16 cellular contexts compared by ENCODE assay signal in the genomic region with DNA sequence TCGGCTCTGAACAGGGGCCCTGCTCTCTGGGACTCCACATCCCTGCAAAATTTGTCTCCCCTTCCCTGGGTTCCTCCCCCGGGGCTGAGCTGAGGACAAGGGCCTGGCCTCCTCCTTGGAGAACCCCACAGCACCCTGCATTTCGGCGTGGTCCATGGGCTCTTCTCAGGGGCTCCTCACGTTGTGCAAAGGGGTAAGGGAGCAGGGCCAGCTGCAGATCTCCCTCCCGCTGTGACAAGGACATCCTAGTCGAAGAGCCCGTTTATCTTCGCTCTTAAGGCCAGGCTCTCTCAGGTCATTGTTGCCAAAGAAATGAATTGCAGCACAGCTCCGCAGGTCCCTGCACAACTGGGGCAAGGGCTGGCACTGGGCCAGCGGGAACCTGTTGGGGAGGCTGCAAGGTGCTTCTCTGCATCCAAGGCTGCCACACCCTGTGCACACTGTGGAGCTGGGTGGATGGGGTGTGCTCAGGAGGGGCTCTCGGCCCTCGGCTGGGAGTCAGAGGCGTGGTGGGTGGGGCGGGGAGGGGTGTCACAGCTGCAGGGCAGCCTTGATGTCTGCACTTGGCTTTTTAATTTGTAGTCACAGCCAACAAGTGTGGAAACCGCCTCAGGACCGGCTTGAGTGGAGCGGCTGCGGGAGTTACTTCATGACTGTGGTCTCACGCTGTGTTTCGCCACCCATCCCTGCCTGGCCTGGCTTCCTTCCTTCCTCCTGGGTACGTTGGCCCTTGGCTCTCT. TPM values are rescaled to one million over a fixed set of nuclear protein-coding genes. Genes with fewer than 3 reads are reported as not detected.
A peak's percentile ranks its signal among the peaks of the same experiment; 100 is the strongest.
DNase-seq lines count a peak whose midpoint lies in the region; ATAC-seq and TF ChIP-seq lines count a peak whose summit lies in the region.
"Had no signal": no experiment of that assay in that cellular context is flagged by ENCODE, and none has a peak within 500 bp of the region (broad histone marks: within the 10 kb centered on the region; RNA-seq: fewer than 3 reads in every experiment).

No MANE protein-coding gene starts in this region.

- peak; percentile 83 for DNase-seq in Right ventricle myocardium inferior (ENCODE audit: missing footprints)
- DNase-seq in Right ventricle myocardium superior: no peak
- DNase-seq in NCI-H2227 treated with DMSO at 0.1 percent for 48 hours (lab: John Stamatoyannopoulos, UW): peak; percentile 7
- DNase-seq in type B pancreatic cell (ENCODE audit: extremely low spot score, unreplicated experiment): no peak
- no peak for DNase-seq in cerebellar nuclear complex (lab: John Stamatoyannopoulos, UW)
- DNase-seq: caudate nucleus; MM.1S; stimulated activated CD4-positive, alpha-beta T cell treated with anti-CD3 and anti-CD28 coated beads, Interleukin-2, amount 100 ng/mL, for 48 hours; stimulated activated naive CD4-positive, alpha-beta T cell; T-helper 9 cell had no signal

- H3K36me3 ChIP-seq in esophagus (ENCODE audit: control insufficient read depth in 2 of 2, insufficient read depth in 2 of 2, low read length in 1 of 2): no peaks in the 10 kb centered on the region

- H3K4me3 ChIP-seq in esophagus (ENCODE audit: low read depth in 1 of 2, low read length in 2 of 2): peak overlapping the region; percentile 28 to 35

- peak overlapping the region; percentile 71 for H3K27ac Mint-ChIP-seq in type B pancreatic cell
- H3K27ac Mint-ChIP-seq: activated naive CD4-positive, alpha-beta T cell treated with anti-CD3 and anti-CD28 coated beads, Interleukin-2, amount 50 U/mL, for 24 hours; mesothelial cell of epicardium had no signal

- no peaks in the 10 kb centered on the region for H3K9me3 ChIP-seq in esophagus (ENCODE audit: control insufficient read depth in 2 of 2, insufficient read depth in 1 of 2, low read depth in 1 of 2, low read length in 1 of 2)

- peak overlapping the region; percentile 52 for H3K4me3 Mint-ChIP-seq in type B pancreatic cell
- H3K4me3 Mint-ChIP-seq: activated naive CD4-positive, alpha-beta T cell treated with anti-CD3 and anti-CD28 coated beads, Interleukin-2, amount 50 U/mL, for 24 hours; mesothelial cell of epicardium had no signal

- H3K27me3 Mint-ChIP-seq in type B pancreatic cell: peaks cover 7% of the 10 kb centered on the region

- no peaks in the 10 kb centered on the region for H3K27me3 ChIP-seq in esophagus (ENCODE audit: control insufficient read depth in 1 of 2, insufficient read depth in 2 of 2, low read length in 2 of 2)

- WGBS in esophagus, 2 donors: 44 to 48% methylated on average over 22 of the region's 22 CpGs

- peak overlapping the region; percentile 60 to 86 for H3K27ac ChIP-seq in esophagus (ENCODE audit: low read depth in 2 of 2, low read length in 1 of 2)
- H3K27ac ChIP-seq: epithelial cell of prostate had no signal

- no peak for TF ChIP-seq CTCF in type B pancreatic cell (conservative IDR thresholded peaks at IDR 0.05)

- intact Hi-C loops in Right ventricle myocardium inferior (cut with DNase I) (no loop called here), Right ventricle myocardium superior (cut with DNase I) (no loop called here)

- H3K4me1 ChIP-seq in esophagus (ENCODE audit: control insufficient read depth in 2 of 2, insufficient read depth in 2 of 2, low read length in 1 of 2): peaks cover 0 to 21% of the 10 kb centered on the region in 2 donors

- H3K9me3 Mint-ChIP-seq in type B pancreatic cell: no peaks in the 10 kb centered on the region
- H3K9me3 Mint-ChIP-seq: activated naive CD4-positive, alpha-beta T cell treated with anti-CD3 and anti-CD28 coated beads, Interleukin-2, amount 50 U/mL, for 24 hours had no signal

- ATAC-seq in Right ventricle myocardium inferior: peak; percentile 37
- ATAC-seq in Right ventricle myocardium superior (ENCODE audit: poor library complexity): no peak
- no peak for ATAC-seq in HG03439 (IDR thresholded peaks at IDR 0.05; ENCODE audit: unreplicated experiment)
- ATAC-seq in SK-N-SH treated with all-trans-retinoic acid at 6 μM for 48 hours: no peak

- peaks cover 11% of the 10 kb centered on the region for H3K4me1 Mint-ChIP-seq in type B pancreatic cell (ENCODE audit: unreplicated experiment)
- H3K4me1 Mint-ChIP-seq: activated naive CD4-positive, alpha-beta T cell treated with anti-CD3 and anti-CD28 coated beads, Interleukin-2, amount 50 U/mL, for 24 hours had no signal

- no peaks in the 10 kb centered on the region for H3K36me3 Mint-ChIP-seq in type B pancreatic cell
- H3K36me3 Mint-ChIP-seq: activated naive CD4-positive, alpha-beta T cell treated with anti-CD3 and anti-CD28 coated beads, Interleukin-2, amount 50 U/mL, for 24 hours; mesothelial cell of epicardium had no signal

TF ChIP-seq in SK-N-SH treated with all-trans-retinoic acid at 6 μM for 48 hours, 23 proteins besides CTCF, POLR2A, EP300 and RAD21 (continues in another document):
- TF ChIP-seq ZC3H10 (CRISPR knock-in tag; IDR thresholded peaks at IDR 0.05) (no peak), RARB (CRISPR knock-in tag; IDR thresholded peaks at IDR 0.05) (no peak), BACH2 (CRISPR knock-in tag; IDR thresholded peaks at IDR 0.05; ENCODE audit: borderline replicate concordance) (no peak), ISL1 (CRISPR knock-in tag; IDR thresholded peaks at IDR 0.05) (no peak), CSDC2 (CRISPR knock-in tag; IDR thresholded peaks at IDR 0.05) (no peak), ZNF8 (CRISPR knock-in tag; IDR thresholded peaks at IDR 0.05) (no peak), TOX (CRISPR knock-in tag; IDR thresholded peaks at IDR 0.05; ENCODE audit: borderline replicate concordance) (no peak), PPARA (CRISPR knock-in tag; IDR thresholded peaks at IDR 0.05; ENCODE audit: borderline replicate concordance) (no peak), TCF4 (CRISPR knock-in tag; IDR thresholded peaks at IDR 0.05; ENCODE audit: borderline replicate concordance) (no peak), ZFP3 (CRISPR knock-in tag; IDR thresholded peaks at IDR 0.05) (no peak), OSR1 (CRISPR knock-in tag; IDR thresholded peaks at IDR 0.05) (no peak), SNAI2 (CRISPR knock-in tag; IDR thresholded peaks at IDR 0.05) (no peak), GLIS3 (CRISPR knock-in tag; IDR thresholded peaks at IDR 0.05) (no peak), ZFP30 (CRISPR knock-in tag; IDR thresholded peaks at IDR 0.05) (no peak), ARNTL (CRISPR knock-in tag; IDR thresholded peaks at IDR 0.05; ENCODE audit: borderline replicate concordance, low read depth) (no peak), ZNF565 (CRISPR knock-in tag; conservative IDR thresholded peaks at IDR 0.05; ENCODE audit: low read depth) (no peak)
- TF ChIP-seq, protein P1, sequence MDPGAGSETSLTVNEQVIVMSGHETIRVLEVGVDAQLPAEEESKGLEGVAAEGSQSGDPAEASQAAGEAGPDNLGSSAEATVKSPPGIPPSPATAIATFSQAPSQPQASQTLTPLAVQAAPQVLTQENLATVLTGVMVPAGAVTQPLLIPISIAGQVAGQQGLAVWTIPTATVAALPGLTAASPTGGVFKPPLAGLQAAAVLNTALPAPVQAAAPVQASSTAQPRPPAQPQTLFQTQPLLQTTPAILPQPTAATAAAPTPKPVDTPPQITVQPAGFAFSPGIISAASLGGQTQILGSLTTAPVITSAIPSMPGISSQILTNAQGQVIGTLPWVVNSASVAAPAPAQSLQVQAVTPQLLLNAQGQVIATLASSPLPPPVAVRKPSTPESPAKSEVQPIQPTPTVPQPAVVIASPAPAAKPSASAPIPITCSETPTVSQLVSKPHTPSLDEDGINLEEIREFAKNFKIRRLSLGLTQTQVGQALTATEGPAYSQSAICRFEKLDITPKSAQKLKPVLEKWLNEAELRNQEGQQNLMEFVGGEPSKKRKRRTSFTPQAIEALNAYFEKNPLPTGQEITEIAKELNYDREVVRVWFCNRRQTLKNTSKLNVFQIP (CRISPR knock-in tag; IDR thresholded peaks at IDR 0.05; ENCODE audit: borderline replicate concordance, low read depth): no peak
- TF ChIP-seq, protein P2, sequence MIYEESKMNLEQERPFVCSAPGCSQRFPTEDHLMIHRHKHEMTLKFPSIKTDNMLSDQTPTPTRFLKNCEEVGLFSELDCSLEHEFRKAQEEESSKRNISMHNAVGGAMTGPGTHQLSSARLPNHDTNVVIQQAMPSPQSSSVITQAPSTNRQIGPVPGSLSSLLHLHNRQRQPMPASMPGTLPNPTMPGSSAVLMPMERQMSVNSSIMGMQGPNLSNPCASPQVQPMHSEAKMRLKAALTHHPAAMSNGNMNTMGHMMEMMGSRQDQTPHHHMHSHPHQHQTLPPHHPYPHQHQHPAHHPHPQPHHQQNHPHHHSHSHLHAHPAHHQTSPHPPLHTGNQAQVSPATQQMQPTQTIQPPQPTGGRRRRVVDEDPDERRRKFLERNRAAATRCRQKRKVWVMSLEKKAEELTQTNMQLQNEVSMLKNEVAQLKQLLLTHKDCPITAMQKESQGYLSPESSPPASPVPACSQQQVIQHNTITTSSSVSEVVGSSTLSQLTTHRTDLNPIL (CRISPR knock-in tag; IDR thresholded peaks at IDR 0.05; ENCODE audit: low read depth): no peak

RNA-seq across cellular contexts. Expression of a gene that starts 26.6 kb away (rescaled TPM):
- total RNA-seq in Right ventricle myocardium inferior (120 TPM), Right ventricle myocardium superior (123 TPM), type B pancreatic cell (ENCODE audit: low replicate concordance) (45.7 and 54.6 TPM in 2 replicates)
- polyA plus RNA-seq in esophagus: 10 to 100 TPM; 40.8 to 51.8 TPM

RNA-seq across cellular contexts. Expression of a gene that starts 35.6 kb away (rescaled TPM):
- not detected for total RNA-seq in Right ventricle myocardium inferior
- not detected for total RNA-seq in Right ventricle myocardium superior
- polyA plus RNA-seq in esophagus: 1 to 10 TPM; 7.6 to 9.0 TPM
- 1.9 and 2.4 TPM in 2 replicates for total RNA-seq in type B pancreatic cell (ENCODE audit: low replicate concordance)

Comparison
In these comparisons a context has a peak if more than half of its experiments do, and no peak if none do; other contexts are left out.
1. DNase-seq: peak in Right ventricle myocardium inferior (single experiment) and NCI-H2227 treated with DMSO at 0.1 percent for 48 hours (single experiment); none in Right ventricle myocardium superior (single experiment), type B pancreatic cell (single experiment) and cerebellar nuclear complex (0 of 2).